In the genomic region with DNA sequence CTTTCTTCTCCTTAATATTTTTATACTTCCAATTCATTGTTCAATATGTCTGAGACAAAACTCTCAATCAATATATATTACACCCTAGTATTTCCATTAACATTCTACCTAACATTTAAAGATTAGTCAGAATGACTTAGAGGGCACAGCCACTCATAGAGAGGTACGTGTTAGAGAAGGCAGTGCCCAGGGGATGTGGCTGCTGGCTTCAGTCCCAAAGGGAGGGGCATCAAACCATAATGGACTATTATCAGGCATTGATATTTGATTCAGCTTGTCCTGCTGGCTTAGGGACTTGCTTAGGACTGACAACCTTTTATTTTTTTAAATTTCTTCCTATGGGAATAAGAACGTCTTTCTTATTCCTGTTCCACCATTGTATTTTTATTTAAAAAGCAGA, we compare ENCODE assay signal across 18 cellular contexts.
DNase-seq lines count a peak whose midpoint lies in the region; ATAC-seq, FAIRE-seq and TF ChIP-seq lines count a peak whose summit lies in the region.
"Had no signal": no experiment of that assay in that cellular context is flagged by ENCODE, and none has a peak within 500 bp of the region (broad histone marks: within the 10 kb centered on the region; RNA-seq: fewer than 3 reads in every experiment).

No MANE protein-coding gene starts in this region.

- 0 out of 2 replicates have a peak overlapping the region, but pooled peaks have one; percentile 71 for H2BK5ac ChIP-seq in H1 (ENCODE audit: low read depth, low read length)

- H4K5ac ChIP-seq in H1 (ENCODE audit: insufficient read length, low read depth, low read length): no peak overlapping the region

- DNase-seq in SK-N-SH (peak; percentile 2), NCI-H69 (lab: John Stamatoyannopoulos, UW) (peak; percentile 45), H1 (ENCODE audit: low read depth in 1 of 2, low spot score in 2 of 2) (no peak), stomach (no peak), uterus (no peak), natural killer cell (no peak)
- DNase-seq: COR-L47, DMS53, Kasumi-1, NCI-H1436 treated with DMSO at 0.1 percent for 48 hours, NCI-H2107, NCI-H774, SHP77 had no signal

- FAIRE-seq in H1 (lab: Jason Lieb, UNC): no peak
- FAIRE-seq: A204.1, RCC 7860 had no signal

- H3K4me2 ChIP-seq in SK-N-SH (no peak overlapping the region), H1 (ENCODE audit: insufficient read depth in 1 of 2, low read depth in 2 of 2, low read length in 2 of 2) (no peak overlapping the region)

- WGBS in SK-N-SH (ENCODE audit: low lambda C conversion rate): 72% methylated on average over 2 of the region's 2 CpGs
- 61% methylated on average over 2 of the region's 2 CpGs; no CpG with 5 or more reads in 1 of the 2 experiments for WGBS in H1 (ENCODE audit: extremely low coverage in 1 of 2, insufficient coverage in 1 of 2, insufficient read length in 1 of 2, insufficient replicate concordance in 2 of 2, low coverage in 1 of 2, low lambda C conversion rate in 2 of 2, missing lambda C conversion rate in 1 of 2), 2 experiments
- WGBS in stomach, 5 donors: 33 to 57% (median 43%) methylated on average over 2 of the region's 2 CpGs

- peak overlapping the region; percentile 92 for H2BK120ac ChIP-seq in H1 (replicated peaks; ENCODE audit: low read depth, low read length)

- H3K9ac ChIP-seq in SK-N-SH (no peak overlapping the region), H1 (replicated peaks in 1 of 4; ENCODE audit: extremely low read depth in 1 of 4, low read depth in 3 of 4, low read length in 3 of 4) (no peak overlapping the region)

- H2BK15ac ChIP-seq in H1 (ENCODE audit: low read length): no peak overlapping the region

- TF ChIP-seq EP300 in SK-N-SH (IDR thresholded peaks at IDR 0.05; ENCODE audit: borderline replicate concordance in 1 of 2, low read depth in 1 of 2, low read length in 1 of 2) (no peak), H1 (IDR thresholded peaks at IDR 0.05; ENCODE audit: borderline replicate concordance in 1 of 2, low read depth in 2 of 2, low read length in 2 of 2) (no peak), stomach (IDR thresholded peaks at IDR 0.05) (no peak)

- peaks cover 11% of the 10 kb centered on the region for H3K36me3 Mint-ChIP-seq in natural killer cell

- no peak overlapping the region for H4K91ac ChIP-seq in H1 (replicated peaks; ENCODE audit: insufficient read length, low read length)

- no peak overlapping the region for H3K23ac ChIP-seq in H1 (ENCODE audit: insufficient read length)

- H3K27ac Mint-ChIP-seq in natural killer cell: no peak overlapping the region

- no peak for ATAC-seq in SK-N-SH treated with all-trans-retinoic acid at 6 μM for 48 hours
- no peak for ATAC-seq in natural killer cell
- ATAC-seq in HG03571 (IDR thresholded peaks at IDR 0.05; ENCODE audit: unreplicated experiment): no peak

- H3K27me3 Mint-ChIP-seq in natural killer cell (ENCODE audit: low read depth in 2 of 2): no peaks in the 10 kb centered on the region

- H3K27me3 ChIP-seq in SK-N-SH (ENCODE audit: insufficient read depth) (no peaks in the 10 kb centered on the region), H1 (replicated peaks in 1 of 4; ENCODE audit: control insufficient read depth in 3 of 4, extremely low read depth in 1 of 4, insufficient read depth in 3 of 4, low read length in 3 of 4) (no peaks in the 10 kb centered on the region; a peak in 2 of 7 replicates), stomach (no peaks in the 10 kb centered on the region), uterus (no peaks in the 10 kb centered on the region)

- no peaks in the 10 kb centered on the region for H3F3A ChIP-seq in SK-N-SH (replicated peaks; ENCODE audit: insufficient read depth)

- no peak overlapping the region for H3K56ac ChIP-seq in H1 (replicated peaks; ENCODE audit: insufficient read length, low read depth, low read length)

- H3K4ac ChIP-seq in H1 (replicated peaks; ENCODE audit: insufficient read length, low read depth, low read length): no peak overlapping the region

- intact Hi-C loops in stomach (cut with DNase I; ENCODE audit: low total_unique reads) (no loop called here), uterus (cut with DNase I; ENCODE audit: low total_unique reads) (no loop called here), natural killer cell (cut with micrococcal nuclease) (no loop called here)

- H3K18ac ChIP-seq in H1 (ENCODE audit: extremely low read depth, low read length): no peak overlapping the region; the same call in 1 of the 2 replicates

- H2AK5ac ChIP-seq in H1 (ENCODE audit: low read depth, low read length): no peak overlapping the region

- H3K79me2 ChIP-seq in SK-N-SH (ENCODE audit: insufficient read depth) (no peaks in the 10 kb centered on the region), H1 (ENCODE audit: control insufficient read depth in 1 of 2, insufficient read depth in 2 of 2, low read length in 2 of 2) (no peaks in the 10 kb centered on the region)

- H3K23me2 ChIP-seq in H1 (ENCODE audit: low read depth, low read length): no peaks in the 10 kb centered on the region

- no peaks in the 10 kb centered on the region for H3K4me1 Mint-ChIP-seq in natural killer cell

- H2BK20ac ChIP-seq in H1 (ENCODE audit: low read length): peak overlapping the region; percentile 76; the same call in 1 of the 2 replicates

- TF ChIP-seq CTCF in SK-N-SH (IDR thresholded peaks at IDR 0.05) (no peak), H1 (IDR thresholded peaks at IDR 0.05; ENCODE audit: control extremely low read depth in 1 of 3, insufficient read depth in 1 of 3, low read depth in 1 of 3, low read length in 3 of 3) (no peak), stomach (IDR thresholded peaks at IDR 0.05) (no peak), uterus (IDR thresholded peaks at IDR 0.05) (no peak), natural killer cell (IDR thresholded peaks at IDR 0.05) (no peak)

- H3K14ac ChIP-seq in H1 (ENCODE audit: insufficient read length): no peak overlapping the region

- H3K9me3 ChIP-seq in SK-N-SH: no peaks in the 10 kb centered on the region
- no peaks in the 10 kb centered on the region for H3K9me3 ChIP-seq in H1 (ENCODE audit: insufficient read depth in 2 of 2, low read depth in 1 of 2, low read length in 1 of 2)
- H3K9me3 ChIP-seq in stomach: no peaks in the 10 kb centered on the region
- no peaks in the 10 kb centered on the region for H3K9me3 ChIP-seq in uterus

- H3K27ac ChIP-seq in SK-N-SH (ENCODE audit: low read depth in 2 of 2, low read length in 1 of 2) (no peak overlapping the region), H1 (ENCODE audit: low read depth, low read length) (no peak overlapping the region), stomach (no peak overlapping the region), uterus (no peak overlapping the region)
- H3K27ac ChIP-seq: C4-2B had no signal

- H4K8ac ChIP-seq in H1 (ENCODE audit: extremely low read depth, insufficient read depth, low read length): no peak overlapping the region

- H4K20me1 ChIP-seq in SK-N-SH (ENCODE audit: insufficient read depth) (no peaks in the 10 kb centered on the region), H1 (replicated peaks in 1 of 2; ENCODE audit: control insufficient read depth in 1 of 2, insufficient read depth in 2 of 2, low read length in 2 of 2) (no peaks in the 10 kb centered on the region)

- CTCF ChIA-PET in SK-N-SH (lab: Yijun Ruan, JAX): no interaction called here
- CTCF ChIA-PET in H1 (lab: Charles Lee; ENCODE audit: partially characterized antibody): no interaction called here

- H3K4me3 Mint-ChIP-seq in natural killer cell: no peak overlapping the region

- H2BK12ac ChIP-seq in H1 (ENCODE audit: low read depth, low read length): no peak overlapping the region

- no peaks in the 10 kb centered on the region for H3K9me2 ChIP-seq in SK-N-SH

- H3K4me3 ChIP-seq in SK-N-SH (ENCODE audit: low read depth in 2 of 2, low read length in 1 of 2) (no peak overlapping the region), H1 (ENCODE audit: extremely low read depth in 1 of 4, insufficient read depth in 2 of 4, low read depth in 3 of 4, low read length in 4 of 4) (no peak overlapping the region), stomach (no peak overlapping the region), uterus (no peak overlapping the region)

- H3K79me1 ChIP-seq in H1 (ENCODE audit: low read depth, low read length): no peaks in the 10 kb centered on the region

- no peaks in the 10 kb centered on the region for H3K36me3 ChIP-seq in SK-N-SH (replicated peaks in 1 of 2; ENCODE audit: control insufficient read depth in 1 of 2, insufficient read depth in 2 of 2, low read length in 1 of 2)
- peaks cover 0 to 2% (median 0%) of the 10 kb centered on the region in 4 experiments; a peak in 2 of 8 replicates for H3K36me3 ChIP-seq in H1 (ENCODE audit: control insufficient read depth in 2 of 4, insufficient read depth in 4 of 4, low read length in 3 of 4)
- H3K36me3 ChIP-seq in stomach: no peaks in the 10 kb centered on the region
- H3K36me3 ChIP-seq in uterus: no peaks in the 10 kb centered on the region

- TF ChIP-seq RAD21 in SK-N-SH (IDR thresholded peaks at IDR 0.05; ENCODE audit: low read length) (no peak), H1 (IDR thresholded peaks at IDR 0.05 in 1 of 2, conservative IDR thresholded peaks at IDR 0.05 in 1 of 2; ENCODE audit: low read depth in 2 of 2, low read length in 2 of 2) (no peak)

- H3K4me1 ChIP-seq in SK-N-SH (ENCODE audit: control insufficient read depth in 1 of 2, insufficient read depth in 2 of 2, low read depth in 1 of 2, low read length in 1 of 2) (no peaks in the 10 kb centered on the region; a peak in 1 of 4 replicates), H1 (replicated peaks in 1 of 4; ENCODE audit: control insufficient read depth in 3 of 4, insufficient read depth in 4 of 4, low read length in 3 of 4) (peaks cover 0 to 5% (median 2%) of the 10 kb centered on the region in 4 experiments; a peak in 3 of 7 replicates), stomach (no peaks in the 10 kb centered on the region), uterus (no peaks in the 10 kb centered on the region)

- peaks cover 10 to 22% of the 10 kb centered on the region in 2 donors for H3K9me3 Mint-ChIP-seq in natural killer cell

- H2AFZ ChIP-seq in SK-N-SH (ENCODE audit: low read depth) (no peak overlapping the region), H1 (ENCODE audit: low read length) (no peak overlapping the region)

- POLR2A ChIA-PET in SK-N-SH (lab: Yijun Ruan, JAX) (no interaction called here), H1 (lab: Charles Lee; ENCODE audit: partially characterized antibody) (no interaction called here)

- TF ChIP-seq POLR2A in H1 (IDR thresholded peaks at IDR 0.05; ENCODE audit: control extremely low read depth in 1 of 2, low read depth in 2 of 2, low read length in 2 of 2): no peak
- TF ChIP-seq POLR2A in stomach (IDR thresholded peaks at IDR 0.05): no peak
- no peak for TF ChIP-seq POLR2A in uterus (IDR thresholded peaks at IDR 0.05)

TF ChIP-seq in SK-N-SH, 30 proteins besides CTCF, POLR2A, EP300 and RAD21 (continues in another document):
- TF ChIP-seq GATA2 (CRISPR knock-in tag; IDR thresholded peaks at IDR 0.05): no peak

TF ChIP-seq in H1, 55 proteins besides CTCF, POLR2A, EP300 and RAD21 (continues in another document):
- no peak for TF ChIP-seq TAF7 (optimal IDR thresholded peaks at IDR 0.05; ENCODE audit: borderline replicate concordance, low read depth, low read length)
- no peak for TF ChIP-seq NANOG (IDR thresholded peaks at IDR 0.05; ENCODE audit: insufficient read depth, low read depth, low read length, poor library complexity, severe bottlenecking)
- TF ChIP-seq TCF12 (IDR thresholded peaks at IDR 0.05; ENCODE audit: low read depth, low read length): no peak
- no peak for TF ChIP-seq TBP (IDR thresholded peaks at IDR 0.05; ENCODE audit: low read depth, low read length)
- no peak for TF ChIP-seq CHD2 (IDR thresholded peaks at IDR 0.05; ENCODE audit: low read length)

Comparison
In these comparisons a context has a peak if more than half of its experiments do, and no peak if none do; other contexts are left out.
1. DNase-seq: peak in SK-N-SH (single experiment) and NCI-H69 (single experiment); none in H1 (0 of 2), stomach (single experiment), uterus (0 of 2) and natural killer cell (single experiment).